1 cellular context compared by ENCODE assay signal in the genomic region with DNA sequence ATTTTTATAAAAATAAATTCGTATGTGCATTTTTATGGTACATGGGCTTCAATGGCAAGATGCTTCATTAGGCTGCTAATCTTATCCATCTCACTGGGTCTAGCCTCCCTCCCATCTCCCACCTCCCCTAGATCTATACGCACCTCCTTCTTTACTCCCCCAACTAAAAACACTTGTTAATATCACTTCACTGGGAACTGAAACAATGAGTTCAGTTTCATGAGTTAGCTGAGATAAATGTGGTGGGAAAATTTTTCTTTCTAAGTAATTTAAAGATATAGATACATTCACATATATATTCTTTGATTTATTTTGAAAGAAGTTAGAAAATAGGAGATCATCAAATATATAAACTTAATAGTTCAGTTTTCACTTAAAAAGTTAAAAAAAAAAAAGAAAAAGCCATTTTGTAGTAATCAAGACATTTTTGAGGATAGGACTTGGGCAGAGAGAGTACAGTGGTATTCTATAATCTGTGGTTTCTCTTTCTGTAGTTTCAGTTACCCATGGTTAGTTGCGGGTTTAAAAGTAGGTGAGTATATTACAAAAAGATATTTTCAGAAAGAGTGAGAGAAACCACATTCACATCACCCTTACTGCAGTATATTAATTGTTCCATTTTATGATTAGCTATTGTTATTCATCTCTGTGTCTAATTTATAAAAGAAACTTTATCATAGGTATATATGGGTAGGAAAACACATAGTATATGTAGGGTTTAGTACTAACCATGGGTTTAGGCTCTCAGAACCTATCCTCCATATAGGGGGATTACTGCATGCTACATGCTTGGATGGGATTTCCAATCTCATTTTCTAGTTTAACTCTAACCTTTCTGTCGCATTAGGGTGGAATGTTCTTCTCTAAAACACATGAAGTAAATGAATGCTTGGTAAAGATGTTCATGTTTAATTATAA.
TF ChIP-seq lines count a peak whose summit lies in the region.

No MANE protein-coding gene starts in this region.

TF ChIP-seq in IMR-90, 13 proteins besides CTCF, POLR2A, EP300 and RAD21 (continued from another document):
- TF ChIP-seq USF2 (IDR thresholded peaks at IDR 0.05; ENCODE audit: low read depth, low read length): no peak
- TF ChIP-seq MAZ (IDR thresholded peaks at IDR 0.05; ENCODE audit: borderline replicate concordance, low read depth, low read length): no peak
- TF ChIP-seq SMC3 (IDR thresholded peaks at IDR 0.05; ENCODE audit: low read depth, low read length): no peak
